ENCODE assay signal across 11 cellular contexts in genomic region chr1:153305682-153306081, GRCh38. TPM values are rescaled to one million over a fixed set of nuclear protein-coding genes. Genes with fewer than 3 reads are reported as not detected.
"Had no signal": no experiment of that assay in that cellular context is flagged by ENCODE, and none has a peak within 500 bp of the region (broad histone marks: within the 10 kb centered on the region; RNA-seq: fewer than 3 reads in every experiment).

No MANE protein-coding gene starts in this region.

- H3K9me3 ChIP-seq: HAP-1 had no signal

- H3K4me3 ChIP-seq: GM23248, HAP-1 had no signal

- H3K27ac ChIP-seq: GM23248, HL-60, KMS-11 had no signal

- H3K36me3 ChIP-seq: HAP-1 had no signal

- ATAC-seq: HCT116, HepG2 had no signal

- H2AFZ ChIP-seq: GM23248 had no signal

- DNase-seq: GM23248, HFFc6, KBM-7 had no signal

- H3K27ac Mint-ChIP-seq: HFFc6, IgD-negative memory B cell had no signal

- H3K4me2 ChIP-seq: KMS-11 had no signal

- H3K4me1 ChIP-seq: HAP-1 had no signal

- H3K9me3 Mint-ChIP-seq: HFFc6, IgD-negative memory B cell had no signal

- H3K4me3 Mint-ChIP-seq: HFFc6, IgD-negative memory B cell had no signal

- H3K9ac ChIP-seq: GM23248, KMS-11 had no signal

RNA-seq across cellular contexts. Expression of gene PGLYRP3, which starts 7.1 kb away (rescaled TPM):
- total RNA-seq: GM23248, H1, HepG2, HFFc6, HT1080 had no signal
- polyA plus RNA-seq: GM23248, H1, HepG2, IgD-negative memory B cell had no signal

RNA-seq across cellular contexts. Expression of gene PGLYRP4, which starts 43.0 kb away (rescaled TPM):
- total RNA-seq: GM23248, H1, HepG2, HFFc6, HT1080 had no signal
- polyA plus RNA-seq: GM23248, H1, HepG2, IgD-negative memory B cell had no signal

RNA-seq across cellular contexts. Expression of gene LORICRIN, which starts 46.2 kb away (rescaled TPM):
- total RNA-seq: GM23248, H1, HepG2, HFFc6, HT1080 had no signal
- polyA plus RNA-seq: GM23248, H1, HepG2, IgD-negative memory B cell had no signal

RNA-seq across cellular contexts. Expression of gene S100A9, which starts 52.0 kb away (rescaled TPM):
- total RNA-seq: GM23248, H1, HFFc6, HT1080 had no signal
- polyA plus RNA-seq: GM23248, H1 had no signal
